In genomic region chr18:70321616-70322015, GRCh38 we compare ENCODE assay signal across 22 cellular contexts. TPM values are rescaled to one million over a fixed set of nuclear protein-coding genes. Genes with fewer than 3 reads are reported as not detected.
DNase-seq lines count a peak whose midpoint lies in the region; ATAC-seq, FAIRE-seq and TF ChIP-seq lines count a peak whose summit lies in the region.
"Had no signal": no experiment of that assay in that cellular context is flagged by ENCODE, and none has a peak within 500 bp of the region (broad histone marks: within the 10 kb centered on the region; RNA-seq: fewer than 3 reads in every experiment).

No MANE protein-coding gene starts in this region.

- no peak for DNase-seq in Calu3
- no peak for DNase-seq in Panc1 (ENCODE audit: low read depth, low spot score)
- no peak for DNase-seq in left lobe of liver (ENCODE audit: low spot score)
- DNase-seq in small intestine: peak; percentile 12
- DNase-seq in hypothalamus (lab: John Stamatoyannopoulos, UW): no peak
- no peak for DNase-seq in Right ventricle myocardium inferior (ENCODE audit: missing footprints)
- DNase-seq: CD4-positive, alpha-beta T cell; IMR-90; KG1; NCI-H1048; NCI-H1417; NCI-H187; NCI-H2081 treated with DMSO at 0.1 percent for 48 hours; NCI-H2171 treated with DMSO at 0.1 percent for 48 hours; NCI-H524 treated with DMSO at 0.1 percent for 48 hours; NCI-H774; RPMI8226; SHP77 had no signal

- no TSS peak for BruUV-seq in Calu3 (replicated peaks; lab: Mats Ljungman, UMichigan)
- BruUV-seq in Panc1 (replicated peaks; lab: Mats Ljungman, UMichigan): no TSS peak

- ATAC-seq in Panc1: no peak
- peak; percentile 76 for ATAC-seq in left lobe of liver
- no peak for ATAC-seq in Right ventricle myocardium inferior
- ATAC-seq in HG03095 (IDR thresholded peaks at IDR 0.05; ENCODE audit: unreplicated experiment): no peak

- H3K4me3 ChIP-seq in Panc1 (ENCODE audit: low read depth in 2 of 2, low read length in 2 of 2) (no peak overlapping the region), small intestine (ENCODE audit: low read depth in 1 of 2, low read length in 2 of 2) (no peak overlapping the region)
- H3K4me3 ChIP-seq: BLaER1 had no signal

- in situ Hi-C loops in Panc1 (cut with HindIII; ENCODE audit: low pct_unique_long_range_greater_than_20kb, low sequenced_read_pairs): no loop called here

- H3K27me3 ChIP-seq in Panc1 (ENCODE audit: control insufficient read depth, insufficient read depth, low read length) (no peaks in the 10 kb centered on the region), small intestine (ENCODE audit: control insufficient read depth in 2 of 2, insufficient read depth in 2 of 2, low read length in 2 of 2) (no peaks in the 10 kb centered on the region)
- H3K27me3 ChIP-seq: BLaER1 had no signal

- H3K4me1 Mint-ChIP-seq in Calu3 (ENCODE audit: low read depth, unreplicated experiment): peaks cover 21% of the 10 kb centered on the region

- CTCF ChIA-PET in Calu3 (lab: Charles Lee) (interaction anchor here (0.7 to 0.9 kb wide), 2 partner anchors 21 to 98 kb away, joined by 6 to 9 read pairs; no protein-coding TSS in a partner anchor), Panc1 (lab: Charles Lee) (interaction anchor here (0.7 kb wide), 1 partner anchor 126 kb away, joined by 8 read pairs; no protein-coding TSS in a partner anchor)

- TF ChIP-seq CTCF in Calu3 (IDR thresholded peaks at IDR 0.05; ENCODE audit: unreplicated experiment): no peak
- TF ChIP-seq CTCF in Panc1 (IDR thresholded peaks at IDR 0.05): no peak

- no peak for FAIRE-seq in small intestine (lab: Jason Lieb, UNC)
- FAIRE-seq: G401.6, H54 had no signal

- H3K27ac ChIP-seq in Panc1 (ENCODE audit: low read length) (peak overlapping the region; percentile 61; the same call in 1 of the 2 replicates), small intestine (ENCODE audit: low read depth in 1 of 2, low read length in 1 of 2) (no peak overlapping the region)
- H3K27ac ChIP-seq: BLaER1 had no signal

- H3K36me3 ChIP-seq in Panc1 (ENCODE audit: control insufficient read depth, insufficient read depth, low read length) (no peaks in the 10 kb centered on the region; the same call in none of the 2 replicates), small intestine (ENCODE audit: control insufficient read depth in 2 of 2, insufficient read depth in 2 of 2, low read length in 2 of 2) (peaks cover 4 to 10% of the 10 kb centered on the region in 2 donors)

- H3K4me3 Mint-ChIP-seq in Calu3 (ENCODE audit: low read depth, unreplicated experiment): no peak overlapping the region
- H3K4me3 Mint-ChIP-seq: CD4-positive, alpha-beta T cell had no signal

- intact Hi-C loops in Calu3 (cut with micrococcal nuclease; ENCODE audit: unreplicated experiment): no loop called here
- intact Hi-C loops in Panc1 (cut with micrococcal nuclease; ENCODE audit: unreplicated experiment): no loop called here
- intact Hi-C loops in Right ventricle myocardium inferior (cut with DNase I): no loop called here

- H3K9me3 Mint-ChIP-seq in Calu3 (ENCODE audit: low read depth, unreplicated experiment): peaks cover 2% of the 10 kb centered on the region
- H3K9me3 Mint-ChIP-seq: CD4-positive, alpha-beta T cell had no signal

- H3K27me3 Mint-ChIP-seq in Calu3 (ENCODE audit: unreplicated experiment): no peaks in the 10 kb centered on the region
- H3K27me3 Mint-ChIP-seq: CD4-positive, alpha-beta T cell had no signal

- H3K4me1 ChIP-seq in Panc1 (ENCODE audit: control insufficient read depth, insufficient read depth, low read length): peaks cover 36% of the 10 kb centered on the region; the same call in 1 of the 2 replicates
- H3K4me1 ChIP-seq in small intestine (ENCODE audit: control insufficient read depth in 2 of 2, insufficient read depth in 1 of 2, low read depth in 1 of 2, low read length in 1 of 2): peaks cover 0 to 3% of the 10 kb centered on the region in 2 donors
- H3K4me1 ChIP-seq: BLaER1 had no signal

- H3K36me3 Mint-ChIP-seq in Calu3 (ENCODE audit: insufficient read depth, unreplicated experiment): peaks cover 15% of the 10 kb centered on the region

- 91 to 95% (median 94%) methylated on average over 2 of the region's 2 CpGs for WGBS in small intestine, 3 donors

- POLR2A ChIA-PET in Panc1 (lab: Charles Lee): interaction anchor here (0.6 kb wide), 1 partner anchor 28 kb away, joined by 8 read pairs; no protein-coding TSS in a partner anchor

- H3K9me3 ChIP-seq in Panc1 (ENCODE audit: control insufficient read depth, insufficient read depth, low read depth, low read length): no peaks in the 10 kb centered on the region
- no peaks in the 10 kb centered on the region for H3K9me3 ChIP-seq in small intestine (ENCODE audit: control insufficient read depth, low read depth)

- H3K27ac Mint-ChIP-seq in Calu3 (ENCODE audit: unreplicated experiment): peak overlapping the region; percentile 78
- H3K27ac Mint-ChIP-seq: CD4-positive, alpha-beta T cell had no signal

RNA-seq across cellular contexts. Expression of gene SOCS6, which starts 32.8 kb away (rescaled TPM):
- 26.1 and 33.0 TPM in 2 replicates for total RNA-seq in Calu3 (2022)
- 43.0 TPM for total RNA-seq in Panc1 (2021; ENCODE audit: unreplicated experiment)
- 22.7 TPM for polyA plus RNA-seq in Panc1 (2012; ENCODE audit: insufficient read length)
- 12.0 TPM for total RNA-seq in left lobe of liver
- polyA plus RNA-seq in small intestine: 10 to 100 TPM; 10.3 to 15.4 (median 10.9) TPM
- total RNA-seq in Right ventricle myocardium inferior: 21.8 TPM
